Comparison of ENCODE assay signal across 21 cellular contexts in the genomic region with DNA sequence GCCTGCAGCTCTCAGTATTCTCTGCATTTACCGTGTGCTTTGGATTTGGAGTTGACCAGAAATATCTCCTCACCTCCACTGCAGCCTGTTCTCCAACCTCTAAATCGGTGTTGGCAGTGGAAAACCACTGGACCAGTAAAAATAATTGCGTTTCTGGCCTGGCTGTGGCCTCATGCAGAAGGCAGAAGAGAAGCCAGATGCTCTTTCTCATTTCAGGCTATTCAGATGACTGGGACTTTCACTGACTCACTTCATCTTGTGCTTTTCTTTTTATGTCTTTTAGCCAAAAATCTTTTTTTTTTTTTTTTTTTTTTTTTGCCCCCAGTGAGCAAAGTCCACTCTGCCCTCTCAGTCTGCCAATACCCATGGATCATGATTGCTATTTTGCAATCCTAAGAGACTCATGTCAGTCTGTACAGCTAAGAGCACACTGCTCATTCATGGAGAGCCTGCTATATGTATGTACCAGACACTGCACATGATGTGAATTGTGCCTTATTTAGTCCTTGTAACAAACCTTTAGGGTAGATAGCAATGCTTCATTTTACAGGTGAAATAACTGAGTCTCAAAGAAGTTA.
DNase-seq lines count a peak whose midpoint lies in the region; ATAC-seq and TF ChIP-seq lines count a peak whose summit lies in the region.
"Had no signal": no experiment of that assay in that cellular context is flagged by ENCODE, and none has a peak within 500 bp of the region (broad histone marks: within the 10 kb centered on the region; RNA-seq: fewer than 3 reads in every experiment).

No MANE protein-coding gene starts in this region.

- H3K4me3 ChIP-seq in BE2C (ENCODE audit: low read depth, low read length) (no peak overlapping the region), right lobe of liver (no peak overlapping the region)
- H3K4me3 ChIP-seq: SJCRH30 had no signal

- DNase-seq in BE2C: peak; percentile 18
- DNase-seq in NCI-H446 (lab: John Stamatoyannopoulos, UW): peak; percentile 56 to 85
- DNase-seq in right lobe of liver: no peak
- no peak for DNase-seq in NCI-H2171 (lab: John Stamatoyannopoulos, UW)
- no peak for DNase-seq in dermis blood vessel endothelial cell
- DNase-seq: AML-193, DMS53, GOT3, HCEC 1CT, KBM-7, NCI-H1092, NCI-H1436, NCI-H187 treated with DMSO at 0.1 percent for 48 hours, NCI-H2107, NCI-H510A treated with DMSO at 0.1 percent for 48 hours, NCI-H748 treated with DMSO at 0.1 percent for 48 hours, SJCRH30 had no signal

- no peak overlapping the region for H3K27ac ChIP-seq in right lobe of liver
- H3K27ac ChIP-seq: HL-60, SJCRH30 had no signal

- intact Hi-C loops in right lobe of liver (cut with DNase I): no loop called here

- peak; percentile 40 for ATAC-seq in GM21390 (IDR thresholded peaks at IDR 0.05; ENCODE audit: unreplicated experiment)
- ATAC-seq in right lobe of liver: peak; percentile 78 to 87 (median 86)
- ATAC-seq in GM18858 (IDR thresholded peaks at IDR 0.05; ENCODE audit: unreplicated experiment): no peak
- ATAC-seq in HG03342 (IDR thresholded peaks at IDR 0.05; ENCODE audit: unreplicated experiment): no peak

- WGBS in right lobe of liver (ENCODE audit: insufficient coverage, low coverage, low lambda C conversion rate, missing lambda C conversion rate): 32% methylated on average over 3 of the region's 3 CpGs

- no peak for TF ChIP-seq POLR2A in right lobe of liver (IDR thresholded peaks at IDR 0.05)

- peaks cover 18% of the 10 kb centered on the region for H3K4me1 ChIP-seq in BE2C
- H3K4me1 ChIP-seq in right lobe of liver: peaks cover 0 to 16% (median 4%) of the 10 kb centered on the region in 4 donors
- H3K4me1 ChIP-seq: SJCRH30 had no signal

- H3K36me3 ChIP-seq in BE2C (no peaks in the 10 kb centered on the region), right lobe of liver (no peaks in the 10 kb centered on the region)
- H3K36me3 ChIP-seq: SJCRH30 had no signal

- H3K9me3 ChIP-seq in BE2C (no peaks in the 10 kb centered on the region), right lobe of liver (no peaks in the 10 kb centered on the region)
- H3K9me3 ChIP-seq: SJCRH30 had no signal

- H3K27me3 ChIP-seq in BE2C (no peaks in the 10 kb centered on the region), right lobe of liver (no peaks in the 10 kb centered on the region)
- H3K27me3 ChIP-seq: SJCRH30 had no signal

- no peak for TF ChIP-seq CTCF in BE2C (IDR thresholded peaks at IDR 0.05; ENCODE audit: low read depth, low read length)
- no peak for TF ChIP-seq CTCF in right lobe of liver (IDR thresholded peaks at IDR 0.05)

Comparison
In these comparisons a context has a peak if more than half of its experiments do, and no peak if none do; other contexts are left out.
1. DNase-seq: peak in BE2C (single experiment) and NCI-H446 (2 of 2); none in right lobe of liver (0 of 3), NCI-H2171 (single experiment) and dermis blood vessel endothelial cell (single experiment).
2. ATAC-seq: peak in GM21390 (single experiment) and right lobe of liver (4 of 4); none in GM18858 (single experiment) and HG03342 (single experiment).